Comparison of ENCODE assay signal across 24 cellular contexts in genomic region chr5:111806150-111806549, GRCh38.
"Had no signal": no experiment of that assay in that cellular context is flagged by ENCODE, and none has a peak within 500 bp of the region (broad histone marks: within the 10 kb centered on the region; RNA-seq: fewer than 3 reads in every experiment).

No MANE protein-coding gene starts in this region.

- H3K4me3 ChIP-seq: left lung, lower lobe of right lung, ovary, right atrium auricular region, right lobe of liver, smooth muscle cell, stomach, testis, tibial nerve, uterus had no signal

- H3K27me3 ChIP-seq: left lung, ovary, right atrium auricular region, right lobe of liver, stomach, testis, tibial nerve, uterus had no signal

- H3K4me1 ChIP-seq: left lung, lower lobe of right lung, right atrium auricular region, testis, tibial nerve, uterus had no signal

- H3K36me3 Mint-ChIP-seq: immature natural killer cell; natural killer cell; stimulated activated naive B cell treated with anti-CD40 and anti-IgM and Interleukin-4, amounts not matched to agents 10 μg/mL and 1 μg/mL and 100 μg/mL, for 72 hours; type B pancreatic cell had no signal

- H3K4me3 Mint-ChIP-seq: immature natural killer cell; natural killer cell; nephron progenitor cell; stimulated activated naive B cell treated with anti-CD40 and anti-IgM and Interleukin-4, amounts not matched to agents 10 μg/mL and 1 μg/mL and 100 μg/mL, for 72 hours; type B pancreatic cell had no signal

- H3K36me3 ChIP-seq: left lung, lower lobe of right lung, ovary, right atrium auricular region, right lobe of liver, stomach, tibial nerve, uterus had no signal

- H3K9me3 Mint-ChIP-seq: natural killer cell, nephron progenitor cell, type B pancreatic cell had no signal

- H3K4me2 ChIP-seq: smooth muscle cell had no signal

- ATAC-seq: left colon; left lung; lower lobe of right lung; natural killer cell; right lobe of liver; stimulated activated naive B cell treated with anti-CD40 and anti-IgM and Interleukin-4, amounts not matched to agents 10 μg/mL and 1 μg/mL and 100 μg/mL, for 72 hours; stimulated activated naive CD8-positive, alpha-beta T cell treated with anti-CD3 and anti-CD28 coated beads, Interleukin-15, Interleukin-2, amounts not matched to agents 100 U/mL and 50 U/mL, for 24 hours had no signal

- H3K27ac ChIP-seq: left lung, lower lobe of right lung, ovary, right atrium auricular region, right lobe of liver, stomach, tibial nerve, uterus had no signal

- H3K9me3 ChIP-seq: left lung, lower lobe of right lung, ovary, right atrium auricular region, right lobe of liver, stomach, testis, tibial nerve, uterus had no signal

- H3K27ac Mint-ChIP-seq: immature natural killer cell; natural killer cell; nephron progenitor cell; progenitor cell of endocrine pancreas; stimulated activated naive B cell treated with anti-CD40 and anti-IgM and Interleukin-4, amounts not matched to agents 10 μg/mL and 1 μg/mL and 100 μg/mL, for 72 hours; type B pancreatic cell had no signal

- DNase-seq: hypothalamus; immature natural killer cell; kidney; left colon; left lung; lower lobe of right lung; mammary epithelial cell; mesenchymal stem cell; natural killer cell; nephron progenitor cell; ovary; right lobe of liver; stimulated activated CD4-positive, alpha-beta T cell treated with anti-CD3 and anti-CD28 coated beads, Interleukin-1b, Interleukin-23, amount 100 ng/mL, for 48 hours; stimulated activated CD4-positive, alpha-beta T cell treated with anti-CD3 and anti-CD28 coated beads, Interleukin-2, amount 100 ng/mL, for 48 hours; stimulated activated naive B cell treated with anti-CD40 and anti-IgM and Interleukin-4, amounts not matched to agents 10 μg/mL and 1 μg/mL and 100 μg/mL, for 72 hours; stimulated activated naive CD8-positive, alpha-beta T cell treated with anti-CD3 and anti-CD28 coated beads, Interleukin-15, Interleukin-2, amounts not matched to agents 100 U/mL and 50 U/mL, for 24 hours; stomach; testis; uterus had no signal

- H3K4me1 Mint-ChIP-seq: immature natural killer cell; natural killer cell; nephron progenitor cell; stimulated activated naive B cell treated with anti-CD40 and anti-IgM and Interleukin-4, amounts not matched to agents 10 μg/mL and 1 μg/mL and 100 μg/mL, for 72 hours had no signal

- H3K27me3 Mint-ChIP-seq: progenitor cell of endocrine pancreas; stimulated activated naive B cell treated with anti-CD40 and anti-IgM and Interleukin-4, amounts not matched to agents 10 μg/mL and 1 μg/mL and 100 μg/mL, for 72 hours; type B pancreatic cell had no signal
